ENCODE assay signal across 9 cellular contexts in genomic region chr4:140099993-140100392, GRCh38. TPM values are rescaled to one million over a fixed set of nuclear protein-coding genes. Genes with fewer than 3 reads are reported as not detected.
DNase-seq lines count a peak whose midpoint lies in the region; ATAC-seq and TF ChIP-seq lines count a peak whose summit lies in the region.
"Had no signal": no experiment of that assay in that cellular context is flagged by ENCODE, and none has a peak within 500 bp of the region (broad histone marks: within the 10 kb centered on the region; RNA-seq: fewer than 3 reads in every experiment).

No MANE protein-coding gene starts in this region.

- H3K36me3 Mint-ChIP-seq in activated T-cell treated with anti-CD3 and anti-CD28 coated beads, Interleukin-2, amount 50 U/mL, for 72 hours (ENCODE audit: insufficient read depth in 2 of 2): peaks cover 4 to 8% of the 10 kb centered on the region in 2 donors
- H3K36me3 Mint-ChIP-seq in T-helper 2 cell treated with Interferon-gamma antibody and Interleukin-4, amounts not matched to agents 5 μg/mL and 100 μg/mL, for 36 hours (ENCODE audit: low read depth): peaks cover 7% of the 10 kb centered on the region
- H3K36me3 Mint-ChIP-seq: CD4-positive, CD25-positive, alpha-beta regulatory T cell had no signal

- H3K27ac Mint-ChIP-seq in activated T-cell treated with anti-CD3 and anti-CD28 coated beads, Interleukin-2, amount 50 U/mL, for 72 hours: peak overlapping the region; percentile 4
- H3K27ac Mint-ChIP-seq in T-helper 2 cell treated with Interferon-gamma antibody and Interleukin-4, amounts not matched to agents 5 μg/mL and 100 μg/mL, for 36 hours: peak overlapping the region; percentile 32

- no peaks in the 10 kb centered on the region for H3K27me3 Mint-ChIP-seq in activated T-cell treated with anti-CD3 and anti-CD28 coated beads, Interleukin-2, amount 50 U/mL, for 72 hours (ENCODE audit: low read depth)
- H3K27me3 Mint-ChIP-seq in T-helper 2 cell treated with Interferon-gamma antibody and Interleukin-4, amounts not matched to agents 5 μg/mL and 100 μg/mL, for 36 hours (ENCODE audit: low read depth): peaks cover 2% of the 10 kb centered on the region
- H3K27me3 Mint-ChIP-seq: CD4-positive, CD25-positive, alpha-beta regulatory T cell had no signal

- peaks cover 17 to 42% of the 10 kb centered on the region in 2 donors for H3K4me1 ChIP-seq in thyroid gland

- no peak for TF ChIP-seq CTCF in thyroid gland (IDR thresholded peaks at IDR 0.05)

- ATAC-seq in activated T-cell treated with anti-CD3 and anti-CD28 coated beads, Interleukin-2, amount 50 U/mL, for 72 hours (replicated peaks in 1 of 2): no peak
- ATAC-seq in left ventricle myocardium superior (peak; percentile 45), HG03439 (IDR thresholded peaks at IDR 0.05; ENCODE audit: unreplicated experiment) (no peak), GM19324 (IDR thresholded peaks at IDR 0.05; ENCODE audit: low FRiP score, unreplicated experiment) (no peak)

- H3K27ac ChIP-seq in thyroid gland: peak overlapping the region in 2 of 3 donors; percentile 3

- no peaks in the 10 kb centered on the region for H3K27me3 ChIP-seq in thyroid gland

- H3K4me3 ChIP-seq in thyroid gland (replicated peaks in 1 of 3): no peak overlapping the region

- intact Hi-C loops in left ventricle myocardium superior (cut with micrococcal nuclease): loop anchor here (2.0 kb wide), 1 partner anchor 51 kb away; no protein-coding TSS in a partner anchor
- intact Hi-C loops in thyroid gland (cut with DNase I): loop anchor here (5.0 kb wide), 1 partner anchor 37 kb away; no protein-coding TSS in a partner anchor

- 49 to 63% methylated on average over 6 of the region's 6 CpGs for WGBS in thyroid gland, 2 donors

- H3K4me3 Mint-ChIP-seq in activated T-cell treated with anti-CD3 and anti-CD28 coated beads, Interleukin-2, amount 50 U/mL, for 72 hours: peak overlapping the region; percentile 21 to 31
- H3K4me3 Mint-ChIP-seq in T-helper 2 cell treated with Interferon-gamma antibody and Interleukin-4, amounts not matched to agents 5 μg/mL and 100 μg/mL, for 36 hours: peak overlapping the region; percentile 54

- H3K9me3 ChIP-seq in thyroid gland: no peaks in the 10 kb centered on the region

- H3K4me1 Mint-ChIP-seq in activated T-cell treated with anti-CD3 and anti-CD28 coated beads, Interleukin-2, amount 50 U/mL, for 72 hours (ENCODE audit: low read depth): peaks cover 81% of the 10 kb centered on the region
- peaks cover 70% of the 10 kb centered on the region for H3K4me1 Mint-ChIP-seq in T-helper 2 cell treated with Interferon-gamma antibody and Interleukin-4, amounts not matched to agents 5 μg/mL and 100 μg/mL, for 36 hours (ENCODE audit: low read depth)

- no peak for DNase-seq in activated T-cell treated with anti-CD3 and anti-CD28 coated beads, Interleukin-2, amount 50 U/mL, for 72 hours
- DNase-seq in activated T-cell treated with anti-CD3 and anti-CD28 coated beads for 4 hours: no peak
- no peak for DNase-seq in T-helper 2 cell treated with Interferon-gamma antibody and Interleukin-4, amounts not matched to agents 5 μg/mL and 100 μg/mL, for 36 hours (ENCODE audit: low spot score)
- DNase-seq in left ventricle myocardium superior: peak; percentile 41
- no peak for DNase-seq in thyroid gland
- DNase-seq in cerebellum (ENCODE audit: low spot score): no peak
- DNase-seq: CD4-positive, CD25-positive, alpha-beta regulatory T cell had no signal

- TF ChIP-seq POLR2A in thyroid gland (IDR thresholded peaks at IDR 0.05): no peak

- no peaks in the 10 kb centered on the region for H3K9me3 Mint-ChIP-seq in activated T-cell treated with anti-CD3 and anti-CD28 coated beads, Interleukin-2, amount 50 U/mL, for 72 hours
- H3K9me3 Mint-ChIP-seq in T-helper 2 cell treated with Interferon-gamma antibody and Interleukin-4, amounts not matched to agents 5 μg/mL and 100 μg/mL, for 36 hours: peaks cover 9% of the 10 kb centered on the region

- no peaks in the 10 kb centered on the region for H3K36me3 ChIP-seq in thyroid gland

RNA-seq across cellular contexts. Expression of gene MAML3, which starts 54.0 kb away (rescaled TPM):
- 1 to 10 TPM; 5.3 to 5.5 TPM for total RNA-seq in activated T-cell treated with anti-CD3 and anti-CD28 coated beads, Interleukin-2, amount 50 U/mL, for 72 hours
- 2.1 TPM for total RNA-seq in left ventricle myocardium superior
- 10 to 100 TPM in 2 of 4 donors, 1 to 10 TPM in 2; 5.7 to 14.1 (median 11.4) TPM for total RNA-seq in thyroid gland
- total RNA-seq in cerebellum: 18.6 TPM
